Comparison of ENCODE assay signal across 8 cellular contexts in genomic region chr4:94451669-94452475, GRCh38. TPM values are rescaled to one million over a fixed set of nuclear protein-coding genes. Genes with fewer than 3 reads are reported as not detected.
DNase-seq lines count a peak whose midpoint lies in the region; ATAC-seq, FAIRE-seq and TF ChIP-seq lines count a peak whose summit lies in the region.

Gene PDLIM5 (plus strand): TSS chr4:94451942. CDS start chr4:94455289, 3,347 bp downstream.

- TF ChIP-seq CTCF in BJ (IDR thresholded peaks at IDR 0.05; ENCODE audit: insufficient read depth, low read depth, low read length), result no peak
- peak; percentile 38; the same call in 1 of the 2 replicates for TF ChIP-seq CTCF in HepG2 (CRISPR knock-in tag; IDR thresholded peaks at IDR 0.05)

- no TSS peak for BruUV-seq in HepG2 (replicated peaks; lab: Mats Ljungman, UMichigan)

- TF ChIP-seq EP300 in HepG2 (IDR thresholded peaks at IDR 0.05; ENCODE audit: low read depth in 2 of 2, low read length in 2 of 2) (no peak), HepG2 (CRISPR knock-in tag; IDR thresholded peaks at IDR 0.05; ENCODE audit: borderline replicate concordance) (no peak)

- POLR2A ChIA-PET in BJ (lab: Charles Lee) (no interaction called here), HepG2 (lab: Yijun Ruan, JAX) (interaction anchor here (0.6 to 5.2 kb wide), 15 partner anchors 8 to 120 kb away, joined by 3 to 94 read pairs (median 5); no protein-coding TSS in a partner anchor)

- H3K27ac ChIP-seq in HepG2 (ENCODE audit: extremely low read length, insufficient read depth, low read length), result peak within 1 kb of the TSS; percentile 91

- TF ChIP-seq POLR2A in GM19193 (IDR thresholded peaks at IDR 0.05; ENCODE audit: extremely low read depth, insufficient read depth, insufficient read length) (peak; percentile 95), HepG2 (IDR thresholded peaks at IDR 0.05; ENCODE audit: insufficient read depth in 1 of 2, low read depth in 2 of 2, low read length in 2 of 2) (peak; percentile 79 to 94)

- peaks cover 63% of the 10 kb centered on the region for H3K4me1 ChIP-seq in HepG2 (ENCODE audit: insufficient read depth, low read length)

- H3K27me3 ChIP-seq in BJ (ENCODE audit: control insufficient read depth, insufficient read depth, low read length), result no peaks in the 10 kb centered on the region
- H3K27me3 ChIP-seq in HepG2 (ENCODE audit: control insufficient read depth in 1 of 2, insufficient read depth in 2 of 2, low read length in 2 of 2), result no peaks in the 10 kb centered on the region; a peak in 1 of 5 replicates

- peaks cover 49% of the 10 kb centered on the region for H3K79me2 ChIP-seq in HepG2 (ENCODE audit: insufficient read depth, low read length)

- WGBS in HepG2 (ENCODE audit: low lambda C conversion rate), result 3% methylated on average over 22 of the region's 89 CpGs

- ATAC-seq in HG03432 (IDR thresholded peaks at IDR 0.05; ENCODE audit: unreplicated experiment) (peak; percentile 92), HepG2 (peak; percentile 89)

- peaks cover 4% of the 10 kb centered on the region; the same call in 1 of the 2 replicates for H4K20me1 ChIP-seq in HepG2 (ENCODE audit: insufficient read depth, low read length)

- no peaks in the 10 kb centered on the region; the same call in 1 of the 2 replicates for H3K36me3 ChIP-seq in BJ (ENCODE audit: control insufficient read depth, insufficient read depth, low read length)
- H3K36me3 ChIP-seq in HepG2 (replicated peaks in 1 of 2; ENCODE audit: control insufficient read depth in 1 of 2, insufficient read depth in 2 of 2, low read length in 2 of 2), result no peaks in the 10 kb centered on the region

- DNase-seq in BJ (ENCODE audit: low read depth) (no peak), NCI-H524 treated with DMSO at 0.1 percent for 48 hours (lab: John Stamatoyannopoulos, UW) (peak; percentile 23), dedifferentiated amniotic fluid mesenchymal stem cell (ENCODE audit: extremely low spot score) (peak; percentile 85), HepG2 (ENCODE audit: low spot score) (peak; percentile 80)
- peak; percentile 86 for DNase-seq in activated CD4-positive, alpha-beta T cell treated with anti-CD3 and anti-CD28 coated beads, Interleukin-2, amount 50 U/mL, for 1 hour
- DNase-seq in stimulated activated CD4-positive, alpha-beta T cell treated with anti-CD3 and anti-CD28 coated beads, Interleukin-4, amount 100 ng/mL, for 1 hour, result peak; percentile 88

- H3K9me3 ChIP-seq in HepG2 (ENCODE audit: low read length), result no peaks in the 10 kb centered on the region

- H3K4me2 ChIP-seq in HepG2 (ENCODE audit: low read depth, low read length), result peak within 1 kb of the TSS; percentile 90

- H2AFZ ChIP-seq in HepG2 (ENCODE audit: low read length), result peak within 1 kb of the TSS; percentile 93

- in situ Hi-C loops in HepG2 (cut with HindIII; ENCODE audit: extremely low pct_ligation_motif_present, low pct_unique_long_range_greater_than_20kb), result loop anchor here (5.0 to 10.0 kb wide), 2 partner anchors 45 to 93 kb away; no protein-coding TSS in a partner anchor

- H3K4me3 ChIP-seq in BJ (ENCODE audit: low read depth, low read length), result peak within 1 kb of the TSS; percentile 94
- peak within 1 kb of the TSS; percentile 90 to 96 (median 93) for H3K4me3 ChIP-seq in HepG2 (replicated peaks in 1 of 3; ENCODE audit: insufficient read depth in 1 of 3, low read depth in 2 of 3, low read length in 3 of 3)

- no peak for FAIRE-seq in HepG2 (lab: Jason Lieb, UNC)

- peak within 1 kb of the TSS; percentile 89 for H3K9ac ChIP-seq in HepG2 (ENCODE audit: insufficient read depth, low read depth, low read length)

- intact Hi-C loops in HepG2 (cut with micrococcal nuclease; ENCODE audit: unreplicated experiment), result loop anchor here (2.0 to 5.0 kb wide), 5 partner anchors 21 to 110 kb away; no protein-coding TSS in a partner anchor

- CTCF ChIA-PET in BJ (lab: Yijun Ruan, JAX), result interaction anchor here (0.7 to 2.7 kb wide), 6 partner anchors 22 to 74 kb away, joined by 3 to 8 read pairs (median 4); no protein-coding TSS in a partner anchor
- CTCF ChIA-PET in HepG2 (lab: Yijun Ruan, JAX; ENCODE audit: low intra/inter-chr PET ratio, low total read pairs), result no interaction called here

- no peak; the same call in none of the 2 replicates for TF ChIP-seq RAD21 in HepG2 (CRISPR knock-in tag; IDR thresholded peaks at IDR 0.05)

TF ChIP-seq in HepG2, 621 proteins besides CTCF, POLR2A, EP300 and RAD21 (continues in another document):
- TF ChIP-seq TGIF2 (CRISPR knock-in tag; IDR thresholded peaks at IDR 0.05), result peak; percentile 84; the same call in 1 of the 2 replicates
- no peak for TF ChIP-seq ZSCAN12 (CRISPR knock-in tag; IDR thresholded peaks at IDR 0.05)
- peak; percentile 65; the same call in 1 of the 2 replicates for TF ChIP-seq EED (CRISPR knock-in tag; IDR thresholded peaks at IDR 0.05)
- TF ChIP-seq HNRNPUL1 (IDR thresholded peaks at IDR 0.05; ENCODE audit: low read depth, low read length), result 0 out of 2 replicates have a peak, but pooled peaks have one; percentile 43
- TF ChIP-seq HMGXB4 (CRISPR knock-in tag; IDR thresholded peaks at IDR 0.05; ENCODE audit: borderline replicate concordance in 1 of 2, low read depth in 1 of 2), result peak; percentile 75 to 85
- TF ChIP-seq ONECUT2 (CRISPR knock-in tag; IDR thresholded peaks at IDR 0.05), result no peak
- TF ChIP-seq SMARCC2 (IDR thresholded peaks at IDR 0.05), result no peak
- no peak for TF ChIP-seq ZC3H13 (CRISPR knock-in tag; IDR thresholded peaks at IDR 0.05)
- TF ChIP-seq BORCS8-MEF2B (CRISPR knock-in tag; IDR thresholded peaks at IDR 0.05), result peak; percentile 72; the same call in 1 of the 2 replicates
- TF ChIP-seq ZSCAN30 (CRISPR knock-in tag; IDR thresholded peaks at IDR 0.05), result no peak
- TF ChIP-seq ZUFSP (CRISPR knock-in tag; IDR thresholded peaks at IDR 0.05; ENCODE audit: borderline replicate concordance), result no peak
- peak; percentile 77 for TF ChIP-seq ELF1 (CRISPR knock-in tag; IDR thresholded peaks at IDR 0.05)
- TF ChIP-seq ZNF350 (CRISPR knock-in tag; IDR thresholded peaks at IDR 0.05; ENCODE audit: borderline replicate concordance, low read depth), result no peak
- TF ChIP-seq NFKBIZ (CRISPR knock-in tag; IDR thresholded peaks at IDR 0.05), result peak; percentile 62; the same call in 1 of the 2 replicates
- peak; percentile 60; the same call in 1 of the 2 replicates for TF ChIP-seq BRD4 (CRISPR knock-in tag; IDR thresholded peaks at IDR 0.05)
- no peak for TF ChIP-seq TOPORS (CRISPR knock-in tag; IDR thresholded peaks at IDR 0.05)

RNA-seq across cellular contexts. Expression of gene PDLIM5, which starts in this region (rescaled TPM):
- polyA plus RNA-seq in BJ (2011; rRNA removed) (207 and 353 TPM in 2 replicates), HepG2 (2011; rRNA removed) (107 and 119 TPM in 2 replicates)
- polyA minus RNA-seq in BJ (2011; rRNA and poly(A)+ RNA removed), result 263 and 278 TPM in 2 replicates
- total RNA-seq in HepG2 (2016; rRNA removed; fragmentation: Illumina TruSeq; extraction: Trizol), result 52.8 and 70.2 TPM in 2 replicates
- total RNA-seq in HepG2 (2016; cell fraction: cytosol; rRNA removed; fragmentation: Illumina TruSeq; extraction: Trizol; ENCODE audit: low read depth), result 11.2 and 14.5 TPM in 2 replicates
- 52.2 and 54.1 TPM in 2 replicates for total RNA-seq in HepG2 (2016; cell fraction: insoluble cytoplasmic fraction; rRNA removed; fragmentation: Illumina TruSeq; extraction: Trizol)
- total RNA-seq in HepG2 (2016; cell fraction: membrane; rRNA removed; fragmentation: Illumina TruSeq; extraction: Trizol), result 17.9 and 18.7 TPM in 2 replicates
- 88.4 and 102 TPM in 2 replicates for total RNA-seq in HepG2 (2016; cell fraction: nucleus; rRNA removed; fragmentation: Illumina TruSeq; extraction: Trizol)
- polyA plus RNA-seq in HepG2 (2011; cell fraction: cytosol; rRNA removed), result 76.4 TPM in 2 replicates
- polyA plus RNA-seq in HepG2 (2011; cell fraction: nucleus; rRNA removed), result 70.2 and 73.2 TPM in 2 replicates
- 49.7 and 51.7 TPM in 2 replicates for polyA plus RNA-seq in HepG2 (2012)
- 3.8 and 5.4 TPM in 2 replicates for polyA plus RNA-seq in HepG2 (2016; cell fraction: cytosol; fragmentation: Illumina TruSeq; extraction: Trizol; ENCODE audit: low read depth)
- 43.1 and 47.2 TPM in 2 replicates for polyA plus RNA-seq in HepG2 (2016; cell fraction: insoluble cytoplasmic fraction; fragmentation: Illumina TruSeq; extraction: Trizol; ENCODE audit: low read depth)
- polyA plus RNA-seq in HepG2 (2016; cell fraction: membrane; fragmentation: Illumina TruSeq; extraction: Trizol; ENCODE audit: low read depth), result 10.0 and 10.3 TPM in 2 replicates
- 37.0 and 39.1 TPM in 2 replicates for polyA plus RNA-seq in HepG2 (2016; cell fraction: nucleus; fragmentation: Illumina TruSeq; extraction: Trizol; ENCODE audit: insufficient read depth, low read depth)
- 133 and 288 TPM in 2 replicates for polyA minus RNA-seq in HepG2 (2011; rRNA and poly(A)+ RNA removed; ENCODE audit: low replicate concordance)
- polyA minus RNA-seq in HepG2 (2011; cell fraction: cytosol; rRNA and poly(A)+ RNA removed), result 49.8 and 79.5 TPM in 2 replicates
- 358 and 434 TPM in 2 replicates for polyA minus RNA-seq in HepG2 (2011; cell fraction: nucleus; rRNA and poly(A)+ RNA removed)
